ENCODE assay signal across 15 cellular contexts in genomic region chr1:64363116-64363515, GRCh38.
"Had no signal": no experiment of that assay in that cellular context is flagged by ENCODE, and none has a peak within 500 bp of the region (broad histone marks: within the 10 kb centered on the region; RNA-seq: fewer than 3 reads in every experiment).

No MANE protein-coding gene starts in this region.

- H3K4me3 ChIP-seq: breast epithelium, gastrocnemius medialis, heart right ventricle, neural progenitor cell, psoas muscle, right lobe of liver, transverse colon, vagina had no signal

- H3K27me3 ChIP-seq: breast epithelium, gastrocnemius medialis, heart right ventricle, neural progenitor cell, right lobe of liver, transverse colon, vagina had no signal

- DNase-seq: activated CD4-positive, alpha-beta T cell treated with anti-CD3 and anti-CD28 coated beads, Interleukin-2, amount 10 ng/mL, durations not matched to agents 7 days and 5 days; activated CD8-positive, alpha-beta memory T cell treated with anti-CD3 and anti-CD28 coated beads for 24 hours; activated gamma-delta T cell treated with Interleukin-2 at 50 U/mL for 16 hours; activated naive CD8-positive, alpha-beta T cell treated with anti-CD3 and anti-CD28 coated beads, Interleukin-2, amount 10 ng/mL, durations not matched to agents 7 days and 5 days; gastrocnemius medialis; heart right ventricle; psoas muscle; right lobe of liver; stimulated activated CD4-positive, alpha-beta T cell treated with anti-CD3 and anti-CD28 coated beads, Interleukin-1b, Interleukin-23, amount 100 ng/mL, for 48 hours; transverse colon had no signal

- H3K36me3 ChIP-seq: breast epithelium, gastrocnemius medialis, heart right ventricle, neural progenitor cell, right lobe of liver, transverse colon, vagina had no signal

- H3K27ac ChIP-seq: epithelial cell of prostate, gastrocnemius medialis, heart right ventricle, neural progenitor cell, psoas muscle, right lobe of liver, transverse colon, vagina had no signal

- H3K9me3 ChIP-seq: breast epithelium, gastrocnemius medialis, heart right ventricle, psoas muscle, right lobe of liver, transverse colon, vagina had no signal

- ATAC-seq: gastrocnemius medialis, heart right ventricle, left lobe of liver, psoas muscle, right lobe of liver had no signal
